In genomic region chrX:111431007-111431406, GRCh38 we compare ENCODE assay signal across 22 cellular contexts. TPM values are rescaled to one million over a fixed set of nuclear protein-coding genes. Genes with fewer than 3 reads are reported as not detected.
DNase-seq lines count a peak whose midpoint lies in the region; ATAC-seq, FAIRE-seq and TF ChIP-seq lines count a peak whose summit lies in the region.
"Had no signal": no experiment of that assay in that cellular context is flagged by ENCODE, and none has a peak within 500 bp of the region (broad histone marks: within the 10 kb centered on the region; RNA-seq: fewer than 3 reads in every experiment).

No MANE protein-coding gene starts in this region.

- no peaks in the 10 kb centered on the region for H3K79me1 ChIP-seq in H1 (ENCODE audit: low read depth, low read length)

- H3K4ac ChIP-seq in H1 (replicated peaks; ENCODE audit: insufficient read length, low read depth, low read length) = no peak overlapping the region

- no peak overlapping the region for H2BK20ac ChIP-seq in H1 (ENCODE audit: low read length)

- POLR2A ChIA-PET in H1 (lab: Charles Lee; ENCODE audit: partially characterized antibody) = no interaction called here

- H3K18ac ChIP-seq in H1 (ENCODE audit: extremely low read depth, low read length) = no peak overlapping the region

- no peak overlapping the region for H3K4me2 ChIP-seq in H1 (ENCODE audit: insufficient read depth in 1 of 2, low read depth in 2 of 2, low read length in 2 of 2)
- H3K4me2 ChIP-seq: BLaER1 treated with 17β-estradiol and CSF1 and Interleukin-3, amounts not matched to agents 10 nM and 100 nM; PC-9 had no signal

- no peaks in the 10 kb centered on the region for H3K79me2 ChIP-seq in H1 (ENCODE audit: control insufficient read depth in 1 of 2, insufficient read depth in 2 of 2, low read length in 2 of 2)

- no peak for ATAC-seq in GM18502 (IDR thresholded peaks at IDR 0.05; ENCODE audit: poor library complexity, unreplicated experiment)

- H2BK15ac ChIP-seq in H1 (ENCODE audit: low read length) = no peak overlapping the region

- H3K4me1 ChIP-seq in H1 (replicated peaks in 1 of 4; ENCODE audit: control insufficient read depth in 3 of 4, insufficient read depth in 4 of 4, low read length in 3 of 4) = no peaks in the 10 kb centered on the region
- H3K4me1 ChIP-seq: BLaER1 treated with 17β-estradiol and CSF1 and Interleukin-3, amounts not matched to agents 10 nM and 100 nM had no signal

- H3K4me3 ChIP-seq in H1 (ENCODE audit: extremely low read depth in 1 of 4, insufficient read depth in 2 of 4, low read depth in 3 of 4, low read length in 4 of 4) = no peak overlapping the region
- H3K4me3 ChIP-seq: BLaER1 treated with 17β-estradiol and CSF1 and Interleukin-3, amounts not matched to agents 10 nM and 100 nM; GM23248; PC-9; SK-N-MC had no signal

- no peak overlapping the region for H2BK12ac ChIP-seq in H1 (ENCODE audit: low read depth, low read length)

- TF ChIP-seq RAD21 in H1 (IDR thresholded peaks at IDR 0.05 in 1 of 2, conservative IDR thresholded peaks at IDR 0.05 in 1 of 2; ENCODE audit: low read depth in 2 of 2, low read length in 2 of 2) = no peak

- H4K20me1 ChIP-seq in H1 (replicated peaks in 1 of 2; ENCODE audit: control insufficient read depth in 1 of 2, insufficient read depth in 2 of 2, low read length in 2 of 2) = no peaks in the 10 kb centered on the region
- H4K20me1 ChIP-seq: BLaER1 treated with 17β-estradiol and CSF1 and Interleukin-3, amounts not matched to agents 10 nM and 100 nM had no signal

- TF ChIP-seq POLR2A in H1 (IDR thresholded peaks at IDR 0.05; ENCODE audit: control extremely low read depth in 1 of 2, low read depth in 2 of 2, low read length in 2 of 2) = no peak

- H3K14ac ChIP-seq in H1 (ENCODE audit: insufficient read length) = no peak overlapping the region

- H3K27ac ChIP-seq in H1 (ENCODE audit: low read depth, low read length) = no peak overlapping the region
- H3K27ac ChIP-seq: 22Rv1; BLaER1 treated with 17β-estradiol and CSF1 and Interleukin-3, amounts not matched to agents 10 nM and 100 nM; GM23248; PC-9; SK-N-MC had no signal

- H3K23me2 ChIP-seq in H1 (ENCODE audit: low read depth, low read length) = no peaks in the 10 kb centered on the region

- no peak for TF ChIP-seq EP300 in H1 (IDR thresholded peaks at IDR 0.05; ENCODE audit: borderline replicate concordance in 1 of 2, low read depth in 2 of 2, low read length in 2 of 2)

- H4K5ac ChIP-seq in H1 (ENCODE audit: insufficient read length, low read depth, low read length) = no peak overlapping the region

- DNase-seq in DMS 273 (lab: John Stamatoyannopoulos, UW; ENCODE audit: unreplicated experiment) (peak; percentile 4), DMS 273 treated with DMSO at 0.1 percent for 48 hours (lab: John Stamatoyannopoulos, UW) (no peak), NCI-H1417 treated with DMSO at 0.1 percent for 48 hours (lab: John Stamatoyannopoulos, UW) (peak; percentile 62), NCI-H2227 (lab: John Stamatoyannopoulos, UW; ENCODE audit: unreplicated experiment) (peak; percentile 91), H1 (ENCODE audit: low read depth in 1 of 2, low spot score in 2 of 2) (no peak), RKO (ENCODE audit: low spot score) (no peak), glomerular visceral epithelial cell (ENCODE audit: extremely low spot score) (no peak)
- DNase-seq: GM23248, IMR-90, Kasumi-1, NCI-H1930, NCI-H526, PC-9 had no signal

- no peak overlapping the region for H3K23ac ChIP-seq in H1 (ENCODE audit: insufficient read length)

- H3K9me3 ChIP-seq in H1 (ENCODE audit: insufficient read depth in 2 of 2, low read depth in 1 of 2, low read length in 1 of 2) = no peaks in the 10 kb centered on the region

- H2AK5ac ChIP-seq in H1 (ENCODE audit: low read depth, low read length) = no peak overlapping the region

- H2AFZ ChIP-seq in H1 (ENCODE audit: low read length) = no peak overlapping the region
- H2AFZ ChIP-seq: GM23248, PC-9 had no signal

- H2BK120ac ChIP-seq in H1 (replicated peaks; ENCODE audit: low read depth, low read length) = no peak overlapping the region

- H3K27me3 ChIP-seq in H1 (replicated peaks in 1 of 4; ENCODE audit: control insufficient read depth in 3 of 4, extremely low read depth in 1 of 4, insufficient read depth in 3 of 4, low read length in 3 of 4) = no peaks in the 10 kb centered on the region

- H3K56ac ChIP-seq in H1 (replicated peaks; ENCODE audit: insufficient read length, low read depth, low read length) = no peak overlapping the region

- no peaks in the 10 kb centered on the region for H3K36me3 ChIP-seq in H1 (ENCODE audit: control insufficient read depth in 2 of 4, insufficient read depth in 4 of 4, low read length in 3 of 4)
- H3K36me3 ChIP-seq: BLaER1 treated with 17β-estradiol and CSF1 and Interleukin-3, amounts not matched to agents 10 nM and 100 nM had no signal

- peak; percentile 7 for FAIRE-seq in H1 (lab: Jason Lieb, UNC)
- FAIRE-seq: G401.6, GM12891, GM19239 had no signal

- 94% methylated on average over 2 of the region's 2 CpGs; no CpG with 5 or more reads in 1 of the 2 experiments for WGBS in H1 (ENCODE audit: extremely low coverage in 1 of 2, insufficient coverage in 1 of 2, insufficient read length in 1 of 2, insufficient replicate concordance in 2 of 2, low coverage in 1 of 2, low lambda C conversion rate in 2 of 2, missing lambda C conversion rate in 1 of 2), 2 experiments

- CTCF ChIA-PET in H1 (lab: Charles Lee; ENCODE audit: partially characterized antibody) = interaction anchor here (1.3 kb wide), 1 partner anchor 17 kb away, joined by 5 read pairs; no protein-coding TSS in a partner anchor

- no peak overlapping the region for H4K8ac ChIP-seq in H1 (ENCODE audit: extremely low read depth, insufficient read depth, low read length)

- no peak for TF ChIP-seq CTCF in H1 (IDR thresholded peaks at IDR 0.05; ENCODE audit: control extremely low read depth in 1 of 3, insufficient read depth in 1 of 3, low read depth in 1 of 3, low read length in 3 of 3)

- no peak overlapping the region for H4K91ac ChIP-seq in H1 (replicated peaks; ENCODE audit: insufficient read length, low read length)

- no peak overlapping the region for H2BK5ac ChIP-seq in H1 (ENCODE audit: low read depth, low read length)

- H3K9ac ChIP-seq in H1 (replicated peaks in 1 of 4; ENCODE audit: extremely low read depth in 1 of 4, low read depth in 3 of 4, low read length in 3 of 4) = no peak overlapping the region
- H3K9ac ChIP-seq: BLaER1 treated with 17β-estradiol and CSF1 and Interleukin-3, amounts not matched to agents 10 nM and 100 nM; GM23248 had no signal

TF ChIP-seq in H1, 55 proteins besides CTCF, POLR2A, EP300 and RAD21:
- no peak for TF ChIP-seq PHF8 (conservative IDR thresholded peaks at IDR 0.05; ENCODE audit: low read depth, low read length)
- TF ChIP-seq HDAC6 (IDR thresholded peaks at IDR 0.05; ENCODE audit: low read depth, low read length) = no peak
- TF ChIP-seq FOSL1 (IDR thresholded peaks at IDR 0.05; ENCODE audit: insufficient read depth, low read depth, low read length) = no peak
- no peak for TF ChIP-seq SUZ12 (IDR thresholded peaks at IDR 0.05; ENCODE audit: low read length)
- TF ChIP-seq CBX8 (IDR thresholded peaks at IDR 0.05; ENCODE audit: borderline replicate concordance, low read depth, low read length) = no peak
- TF ChIP-seq JUN (IDR thresholded peaks at IDR 0.05; ENCODE audit: low read depth, low read length) = no peak
- no peak for TF ChIP-seq SIN3A (conservative IDR thresholded peaks at IDR 0.05 in 1 of 2, IDR thresholded peaks at IDR 0.05 in 1 of 2; ENCODE audit: low read depth in 1 of 2, low read length in 2 of 2)
- no peak for TF ChIP-seq RNF2 (IDR thresholded peaks at IDR 0.05; ENCODE audit: borderline replicate concordance, low read depth, low read length, missing control alignments, poor library complexity, severe bottlenecking)
- no peak for TF ChIP-seq SP1 (IDR thresholded peaks at IDR 0.05; ENCODE audit: low read depth, low read length)

RNA-seq across cellular contexts. Expression of gene DCX, which starts 19.0 kb away (rescaled TPM):
- total RNA-seq in H1 (2021; fragmentation: NEBNext Ultra II Directional; extraction: Animal tissue kit (Norgen Biotek cat#: 25700)) = 2.4 and 3.3 TPM in 2 replicates
- polyA plus RNA-seq in H1 (2011; rRNA removed) = 0.82 and 1.3 TPM in 2 replicates
- 1.2 TPM for polyA plus RNA-seq in H1 (2011; cell fraction: cytosol; rRNA removed)
- 1.9 TPM for polyA plus RNA-seq in H1 (2011; cell fraction: nucleus; rRNA removed)
- 0.56 to 0.98 TPM (median 0.86 TPM) in 4 replicates for polyA plus RNA-seq in H1 (2012, experiment 1 of 2)
- polyA plus RNA-seq in H1 (2012, experiment 2 of 2) = 0.07 TPM
- 1.7 TPM for polyA plus RNA-seq in H1 (2013, experiment 1 of 2)
- polyA plus RNA-seq in H1 (2013, experiment 2 of 2) = 1.6 TPM
- 8.4 and 9.9 TPM in 2 replicates for polyA minus RNA-seq in H1 (2011; rRNA and poly(A)+ RNA removed)
- polyA minus RNA-seq in H1 (2011; cell fraction: cytosol; rRNA and poly(A)+ RNA removed) = 1.4 TPM
- 4.1 TPM for polyA minus RNA-seq in H1 (2011; cell fraction: nucleus; rRNA and poly(A)+ RNA removed)
- total RNA-seq: GM23248; HT-29; IMR-90; PC-9; T-helper 1 cell treated with Interleukin-12 subunit alpha and Interleukin-12 subunit beta and Interleukin-4 antibody, amounts not matched to agents 30 ng/mL and 1 ng/mL, for 36 hours had no signal
- polyA plus RNA-seq: GM23248, IMR-90 had no signal

Comparison
In these comparisons a context has a peak if more than half of its experiments do, and no peak if none do; other contexts are left out.
1. DNase-seq: peak in DMS 273 (single experiment), NCI-H1417 treated with DMSO at 0.1 percent for 48 hours (single experiment) and NCI-H2227 (single experiment); none in DMS 273 treated with DMSO at 0.1 percent for 48 hours (single experiment), H1 (0 of 2), RKO (single experiment) and glomerular visceral epithelial cell (single experiment).